ENCODE assay signal across 13 cellular contexts in genomic region chr17:77770331-77771105, GRCh38.
DNase-seq lines count a peak whose midpoint lies in the region; ATAC-seq, FAIRE-seq and TF ChIP-seq lines count a peak whose summit lies in the region.
"Had no signal": no experiment of that assay in that cellular context is flagged by ENCODE, and none has a peak within 500 bp of the region (broad histone marks: within the 10 kb centered on the region; RNA-seq: fewer than 3 reads in every experiment).

No MANE protein-coding gene starts in this region.

- H3K27me3 ChIP-seq in BE2C, result no peaks in the 10 kb centered on the region
- H3K27me3 ChIP-seq in brain microvascular endothelial cell (replicated peaks), result peaks cover 4% of the 10 kb centered on the region
- H3K27me3 ChIP-seq in PC-9 (ENCODE audit: insufficient read depth, low read depth), result peaks cover 69% of the 10 kb centered on the region

- intact Hi-C loops in PC-9 (cut with micrococcal nuclease; ENCODE audit: unreplicated experiment), result no loop called here

- DNase-seq in BE2C, result peak; percentile 55
- no peak for DNase-seq in HTR-8/SVneo (ENCODE audit: insufficient read length, low spot score)
- peak; percentile 80 for DNase-seq in brain microvascular endothelial cell
- DNase-seq in myocyte (ENCODE audit: low read depth), result peak; percentile 12
- no peak for DNase-seq in NCI-H2227 treated with DMSO at 0.1 percent for 48 hours (lab: John Stamatoyannopoulos, UW)
- no peak for DNase-seq in NCI-H128 (lab: John Stamatoyannopoulos, UW; ENCODE audit: unreplicated experiment)
- no peak for DNase-seq in PC-9
- DNase-seq: activated CD8-positive, alpha-beta T cell treated with anti-CD3 and anti-CD28 coated beads for 36 hours; activated naive CD4-positive, alpha-beta T cell treated with anti-CD3 and anti-CD28 coated beads for 36 hours; NCI-H1105; T-helper 1 cell had no signal

- H3K79me2 ChIP-seq in PC-9 (ENCODE audit: low read depth), result no peaks in the 10 kb centered on the region

- peaks cover 26% of the 10 kb centered on the region for H3K4me1 ChIP-seq in BE2C
- no peaks in the 10 kb centered on the region for H3K4me1 ChIP-seq in PC-9 (replicated peaks; ENCODE audit: insufficient read depth)
- H3K4me1 ChIP-seq: Caco-2 had no signal

- POLR2A ChIA-PET in PC-9 (lab: Charles Lee; ENCODE audit: unreplicated experiment), result no interaction called here

- no peaks in the 10 kb centered on the region; the same call in 1 of the 2 replicates for H3K9me3 ChIP-seq in BE2C
- H3K9me3 ChIP-seq in PC-9 (ENCODE audit: insufficient read depth, low read depth), result no peaks in the 10 kb centered on the region

- no TSS peak for BruUV-seq in PC-9 (replicated peaks; lab: Mats Ljungman, UMichigan)

- in situ Hi-C loops in brain microvascular endothelial cell (cut with HindIII; ENCODE audit: low pct_ligation_motif_present, low sequenced_read_pairs), result no loop called here

- peak; percentile 42 for FAIRE-seq in HTR-8/SVneo (lab: Jason Lieb, UNC)

- no peak overlapping the region for H3K4me2 ChIP-seq in PC-9

- no peak overlapping the region for H3K4me3 ChIP-seq in BE2C (ENCODE audit: low read depth, low read length)
- no peak overlapping the region for H3K4me3 ChIP-seq in brain microvascular endothelial cell (ENCODE audit: low read depth, low read length)
- H3K4me3 ChIP-seq in PC-9, result no peak overlapping the region

- CTCF ChIA-PET in PC-9 (lab: Charles Lee), result no interaction called here

- no peak overlapping the region for H2AFZ ChIP-seq in PC-9

- H3K27ac ChIP-seq in brain microvascular endothelial cell (no peak overlapping the region), PC-9 (no peak overlapping the region)

- H3F3A ChIP-seq in PC-9 (ENCODE audit: insufficient read depth, low read depth), result no peaks in the 10 kb centered on the region

- no peaks in the 10 kb centered on the region for H3K9me2 ChIP-seq in PC-9 (ENCODE audit: insufficient read depth)

- no peaks in the 10 kb centered on the region for H4K20me1 ChIP-seq in PC-9 (ENCODE audit: insufficient read depth)

- H3K36me3 ChIP-seq in BE2C (no peaks in the 10 kb centered on the region), brain microvascular endothelial cell (replicated peaks) (no peaks in the 10 kb centered on the region), PC-9 (ENCODE audit: low read depth) (no peaks in the 10 kb centered on the region)

- ATAC-seq in HG02973 (IDR thresholded peaks at IDR 0.05; ENCODE audit: unreplicated experiment), result no peak
- ATAC-seq: activated CD8-positive, alpha-beta T cell treated with anti-CD3 and anti-CD28 coated beads for 36 hours had no signal

- TF ChIP-seq CTCF in BE2C (IDR thresholded peaks at IDR 0.05; ENCODE audit: low read depth, low read length) (no peak), brain microvascular endothelial cell (IDR thresholded peaks at IDR 0.05; ENCODE audit: low read depth, low read length, missing control alignments) (no peak), PC-9 (conservative IDR thresholded peaks at IDR 0.05) (no peak)

Comparison
In these comparisons a context has a peak if more than half of its experiments do, and no peak if none do; other contexts are left out.
1. DNase-seq: peak in BE2C (single experiment), brain microvascular endothelial cell (single experiment) and myocyte (single experiment); none in HTR-8/SVneo (single experiment), NCI-H2227 treated with DMSO at 0.1 percent for 48 hours (single experiment), NCI-H128 (single experiment) and PC-9 (0 of 2).